In the genomic region with DNA sequence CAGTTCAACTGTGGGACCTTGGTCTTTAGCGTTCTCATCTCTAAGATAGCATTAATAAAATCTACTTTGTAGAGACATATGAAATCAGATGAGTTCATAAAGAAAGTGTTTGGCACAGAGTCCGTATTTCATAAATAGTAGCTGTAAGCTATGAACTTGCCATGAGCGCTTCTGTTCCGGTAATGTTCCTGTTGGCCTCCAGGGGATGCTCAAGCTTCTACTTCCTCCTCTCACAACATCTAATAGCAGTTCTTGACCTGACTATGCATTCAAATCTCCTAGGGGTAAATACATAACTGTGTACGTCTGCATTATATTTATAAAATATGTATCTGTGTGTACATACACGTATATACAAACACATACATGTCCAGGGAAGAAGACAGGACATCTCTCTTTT, we compare ENCODE assay signal across 1 cellular context.
TF ChIP-seq lines count a peak whose summit lies in the region.

No MANE protein-coding gene starts in this region.

TF ChIP-seq in H1, 55 proteins besides CTCF, POLR2A, EP300 and RAD21:
- TF ChIP-seq TEAD4 (IDR thresholded peaks at IDR 0.05; ENCODE audit: low read depth, low read length) (no peak), RXRA (IDR thresholded peaks at IDR 0.05; ENCODE audit: insufficient read depth, low read depth, low read length) (no peak), EGR1 (IDR thresholded peaks at IDR 0.05; ENCODE audit: borderline replicate concordance, low read depth, low read length) (no peak), CBX5 (IDR thresholded peaks at IDR 0.05; ENCODE audit: low read depth, low read length) (no peak), NRF1 (IDR thresholded peaks at IDR 0.05; ENCODE audit: low read depth, low read length) (no peak), GABPA (IDR thresholded peaks at IDR 0.05; ENCODE audit: borderline replicate concordance, insufficient read depth, low read length) (no peak), FOSL1 (IDR thresholded peaks at IDR 0.05; ENCODE audit: insufficient read depth, low read depth, low read length) (no peak), SRF (IDR thresholded peaks at IDR 0.05; ENCODE audit: low read depth, low read length) (no peak), SUZ12 (IDR thresholded peaks at IDR 0.05; ENCODE audit: low read length) (no peak), TAF1 (IDR thresholded peaks at IDR 0.05; ENCODE audit: low read depth, low read length) (no peak), HDAC6 (IDR thresholded peaks at IDR 0.05; ENCODE audit: low read depth, low read length) (no peak), SIN3A (conservative IDR thresholded peaks at IDR 0.05 in 1 of 2, IDR thresholded peaks at IDR 0.05 in 1 of 2; ENCODE audit: low read depth in 1 of 2, low read length in 2 of 2) (no peak), PHF8 (conservative IDR thresholded peaks at IDR 0.05; ENCODE audit: low read depth, low read length) (no peak), ATF3 (IDR thresholded peaks at IDR 0.05; ENCODE audit: insufficient read depth, low read depth, low read length) (no peak)
TF ChIP-seq in H1: peak in this region for 0.
